8 cellular contexts compared by ENCODE assay signal in the genomic region with DNA sequence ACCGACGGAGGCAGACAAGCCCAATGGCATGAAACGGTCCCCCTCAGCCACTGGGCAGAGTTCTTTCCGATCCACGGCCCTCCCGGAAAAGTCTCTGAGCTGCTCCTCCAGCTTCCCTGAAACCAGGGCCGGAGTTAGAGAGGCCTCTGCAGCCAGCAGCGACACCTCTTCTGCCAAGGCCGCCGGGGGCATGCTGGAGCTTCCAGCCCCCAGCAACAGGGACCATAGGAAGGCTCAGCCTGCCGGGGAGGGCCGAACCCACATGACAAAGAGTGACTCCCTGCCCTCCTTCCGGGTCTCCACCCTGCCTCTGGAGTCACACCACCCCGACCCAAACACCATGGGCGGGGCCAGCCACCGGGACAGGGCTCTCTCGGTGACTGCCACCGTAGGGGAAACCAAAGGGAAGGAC. TPM values are rescaled to one million over a fixed set of nuclear protein-coding genes. Genes with fewer than 3 reads are reported as not detected.
DNase-seq lines count a peak whose midpoint lies in the region; ATAC-seq and TF ChIP-seq lines count a peak whose summit lies in the region.

No MANE protein-coding gene starts in this region.

- H3K4me3 ChIP-seq in breast epithelium (peak overlapping the region; percentile 28 to 48 (median 39)), SJCRH30 (no peak overlapping the region)

- H3K27ac ChIP-seq in breast epithelium (peak overlapping the region; percentile 90 to 92), SJCRH30 (no peak overlapping the region)

- no peaks in the 10 kb centered on the region for H3K9me3 ChIP-seq in T-helper 17 cell (ENCODE audit: control insufficient read depth, low read length, poor library complexity, severe bottlenecking)
- no peaks in the 10 kb centered on the region for H3K9me3 ChIP-seq in breast epithelium
- no peaks in the 10 kb centered on the region for H3K9me3 ChIP-seq in SJCRH30 (replicated peaks)

- H3K36me3 ChIP-seq in breast epithelium (no peaks in the 10 kb centered on the region), SJCRH30 (no peaks in the 10 kb centered on the region)

- ATAC-seq in HG02943 (IDR thresholded peaks at IDR 0.05; ENCODE audit: low read depth, unreplicated experiment) (peak; percentile 24), T-helper 17 cell (peak; percentile 74)

- H3K4me3 Mint-ChIP-seq in T-helper 17 cell, result peak overlapping the region; percentile 91
- H3K4me3 Mint-ChIP-seq in mesothelial cell of epicardium, result no peak overlapping the region

- no peak for TF ChIP-seq POLR2A in breast epithelium (IDR thresholded peaks at IDR 0.05)

- H3K4me1 Mint-ChIP-seq in T-helper 17 cell (peaks cover 39% of the 10 kb centered on the region), mesothelial cell of epicardium (peaks cover 2% of the 10 kb centered on the region)

- peak; percentile 51 for DNase-seq in GM13976 (ENCODE audit: low spot score)
- DNase-seq in T-helper 17 cell, result peak; percentile 49 to 56 (median 54)
- peak in 1 of 2 donors; percentile 48 for DNase-seq in breast epithelium (ENCODE audit: low spot score in 2 of 2)
- no peak for DNase-seq in mesothelial cell of epicardium (ENCODE audit: low spot score in 2 of 2, unreplicated experiment in 2 of 2)
- DNase-seq in stimulated activated CD8-positive, alpha-beta memory T cell treated with anti-CD3 and anti-CD28 coated beads, Interleukin-7, amount 100 ng/mL, for 4 hours (ENCODE audit: low read depth in 2 of 2), result peak; percentile 40 to 47
- DNase-seq in OCI-M2 (lab: John Stamatoyannopoulos, UW; ENCODE audit: unreplicated experiment), result no peak
- no peak for DNase-seq in SJCRH30

- H3K27me3 Mint-ChIP-seq in T-helper 17 cell (no peaks in the 10 kb centered on the region), mesothelial cell of epicardium (ENCODE audit: low read depth) (no peaks in the 10 kb centered on the region)

- intact Hi-C loops in breast epithelium (cut with DNase I; ENCODE audit: low total_unique reads), result no loop called here

- no peaks in the 10 kb centered on the region for H3K9me3 Mint-ChIP-seq in mesothelial cell of epicardium

- peaks cover 0 to 3% of the 10 kb centered on the region in 2 donors for H3K4me1 ChIP-seq in breast epithelium
- no peaks in the 10 kb centered on the region for H3K4me1 ChIP-seq in SJCRH30

- in situ Hi-C loops in GM13976 (cut with MboI; ENCODE audit: low sequenced_read_pairs, unreplicated experiment), result no loop called here

- no peaks in the 10 kb centered on the region for H3K27me3 ChIP-seq in breast epithelium
- no peaks in the 10 kb centered on the region for H3K27me3 ChIP-seq in SJCRH30

- peak overlapping the region; percentile 97 for H3K27ac Mint-ChIP-seq in T-helper 17 cell
- no peak overlapping the region for H3K27ac Mint-ChIP-seq in mesothelial cell of epicardium

- H3K36me3 Mint-ChIP-seq in T-helper 17 cell (ENCODE audit: low read depth) (no peaks in the 10 kb centered on the region), mesothelial cell of epicardium (peaks cover 16% of the 10 kb centered on the region)

- TF ChIP-seq CTCF in GM13976 (IDR thresholded peaks at IDR 0.05; ENCODE audit: borderline replicate concordance, control extremely low read depth, extremely low read depth, insufficient read depth, missing control alignments) (peak; percentile 5), breast epithelium (IDR thresholded peaks at IDR 0.05) (peak in 1 of 3 donors; percentile 3), mesothelial cell of epicardium (IDR thresholded peaks at IDR 0.05; ENCODE audit: unreplicated experiment) (peak; percentile 4)

RNA-seq across cellular contexts. Expression of gene CD180, which starts 30.1 kb away (rescaled TPM):
- total RNA-seq in T-helper 17 cell, result 1 to 10 TPM in 1 of 2 donors, under 1 TPM in 1; 0.05 to 1.3 TPM
- total RNA-seq in breast epithelium, result 1 to 10 TPM in 2 of 3 donors, under 1 TPM in 1; 0.98 to 4.6 (median 2.8) TPM
- not detected in 3 replicates for total RNA-seq in mesothelial cell of epicardium
- not detected in 2 replicates for total RNA-seq in SJCRH30 (2014; rRNA removed; shearing (Covaris generic))

Comparison
In these comparisons a context has a peak if more than half of its experiments do, and no peak if none do; other contexts are left out.
1. DNase-seq: peak in GM13976 (single experiment), T-helper 17 cell (3 of 3) and stimulated activated CD8-positive, alpha-beta memory T cell treated with anti-CD3 and anti-CD28 coated beads, Interleukin-7, amount 100 ng/mL, for 4 hours (2 of 2); none in mesothelial cell of epicardium (0 of 2), OCI-M2 (single experiment) and SJCRH30 (0 of 2).